ENCODE assay signal across 15 cellular contexts in genomic region chr12:110545812-110546211, GRCh38. TPM values are rescaled to one million over a fixed set of nuclear protein-coding genes. Genes with fewer than 3 reads are reported as not detected.
DNase-seq lines count a peak whose midpoint lies in the region; ATAC-seq and TF ChIP-seq lines count a peak whose summit lies in the region.
"Had no signal": no experiment of that assay in that cellular context is flagged by ENCODE, and none has a peak within 500 bp of the region (broad histone marks: within the 10 kb centered on the region; RNA-seq: fewer than 3 reads in every experiment).

No MANE protein-coding gene starts in this region.

- no peaks in the 10 kb centered on the region for H3K27me3 ChIP-seq in cardiac muscle cell
- H3K27me3 ChIP-seq in right cardiac atrium (ENCODE audit: control insufficient read depth, insufficient read depth), result no peaks in the 10 kb centered on the region
- no peaks in the 10 kb centered on the region for H3K27me3 ChIP-seq in suprapubic skin
- H3K27me3 ChIP-seq: MG63, tibial artery had no signal

- TF ChIP-seq EP300 in suprapubic skin (IDR thresholded peaks at IDR 0.05), result no peak

- ATAC-seq in Right ventricle myocardium inferior (no peak), right cardiac atrium (no peak), HG03565 (IDR thresholded peaks at IDR 0.05; ENCODE audit: unreplicated experiment) (no peak)
- ATAC-seq in activated naive CD8-positive, alpha-beta T cell treated with anti-CD3 and anti-CD28 coated beads, Interleukin-2, amount 50 U/mL, for 24 hours, result no peak

- WGBS in right cardiac atrium, result 86% methylated on average over 10 of the region's 10 CpGs
- 83% methylated on average over 10 of the region's 10 CpGs for WGBS in suprapubic skin

- H3K9me3 Mint-ChIP-seq in activated naive CD8-positive, alpha-beta T cell treated with anti-CD3 and anti-CD28 coated beads, Interleukin-2, amount 50 U/mL, for 24 hours, result no peaks in the 10 kb centered on the region
- H3K9me3 Mint-ChIP-seq in T-helper 2 cell treated with Interferon-gamma antibody and Interleukin-4, amounts not matched to agents 5 μg/mL and 100 μg/mL, for 36 hours, result no peaks in the 10 kb centered on the region

- H3K4me3 ChIP-seq in cardiac muscle cell, result no peak overlapping the region
- no peak overlapping the region for H3K4me3 ChIP-seq in right cardiac atrium (ENCODE audit: low read length)
- H3K4me3 ChIP-seq in suprapubic skin, result no peak overlapping the region
- H3K4me3 ChIP-seq: MG63, tibial artery had no signal

- H3K9me3 ChIP-seq in cardiac muscle cell (ENCODE audit: low read depth) (no peaks in the 10 kb centered on the region), right cardiac atrium (ENCODE audit: control insufficient read depth, low read length) (no peaks in the 10 kb centered on the region), suprapubic skin (no peaks in the 10 kb centered on the region)
- H3K9me3 ChIP-seq: MG63, tibial artery had no signal

- no peaks in the 10 kb centered on the region for H3K27me3 Mint-ChIP-seq in activated naive CD8-positive, alpha-beta T cell treated with anti-CD3 and anti-CD28 coated beads, Interleukin-2, amount 50 U/mL, for 24 hours
- no peaks in the 10 kb centered on the region for H3K27me3 Mint-ChIP-seq in T-helper 2 cell treated with Interferon-gamma antibody and Interleukin-4, amounts not matched to agents 5 μg/mL and 100 μg/mL, for 36 hours (ENCODE audit: low read depth)

- peaks cover 45% of the 10 kb centered on the region for H3K36me3 Mint-ChIP-seq in activated naive CD8-positive, alpha-beta T cell treated with anti-CD3 and anti-CD28 coated beads, Interleukin-2, amount 50 U/mL, for 24 hours (ENCODE audit: low read depth)
- peaks cover 38% of the 10 kb centered on the region for H3K36me3 Mint-ChIP-seq in T-helper 2 cell treated with Interferon-gamma antibody and Interleukin-4, amounts not matched to agents 5 μg/mL and 100 μg/mL, for 36 hours (ENCODE audit: low read depth)

- TF ChIP-seq CTCF in cardiac muscle cell (IDR thresholded peaks at IDR 0.05; ENCODE audit: low read depth, low read length) (no peak), suprapubic skin (IDR thresholded peaks at IDR 0.05) (no peak)

- H3K36me3 ChIP-seq in cardiac muscle cell, result peaks cover 3% of the 10 kb centered on the region
- H3K36me3 ChIP-seq in suprapubic skin, result peaks cover 6% of the 10 kb centered on the region

- H3K4me1 ChIP-seq in cardiac muscle cell (ENCODE audit: low read depth) (peaks cover 43% of the 10 kb centered on the region), right cardiac atrium (ENCODE audit: control insufficient read depth, insufficient read depth, low read length) (peaks cover 14% of the 10 kb centered on the region), suprapubic skin (peaks cover 73% of the 10 kb centered on the region)

- no peak for TF ChIP-seq POLR2A in suprapubic skin (IDR thresholded peaks at IDR 0.05)

- intact Hi-C loops in Right ventricle myocardium inferior (cut with DNase I) (no loop called here), right cardiac atrium (cut with DNase I) (loop anchor here in 1 of 4 donors (5.0 kb wide), 1 partner anchor 36 kb away; the partner anchor contains the start of gene PPTC7)

- DNase-seq in cardiac muscle cell (ENCODE audit: low read depth in 1 of 2, low spot score in 1 of 2), result no peak
- DNase-seq in Right ventricle myocardium inferior (ENCODE audit: missing footprints), result no peak
- no peak for DNase-seq in activated naive CD8-positive, alpha-beta T cell treated with anti-CD3 and anti-CD28 coated beads, Interleukin-2, amount 50 U/mL, for 24 hours
- no peak for DNase-seq in right cardiac atrium
- no peak for DNase-seq in suprapubic skin (ENCODE audit: low spot score in 2 of 2)
- DNase-seq in effector CD4-positive, alpha-beta T cell, result no peak
- no peak for DNase-seq in T-helper 2 cell treated with Interferon-gamma antibody and Interleukin-4, amounts not matched to agents 5 μg/mL and 100 μg/mL, for 36 hours (ENCODE audit: low spot score)
- DNase-seq: activated CD4-positive, CD25-positive, alpha-beta regulatory T cell; activated gamma-delta T cell; head of caudate nucleus; midbrain; NCI-H2227 treated with DMSO at 0.1 percent for 48 hours; tibial artery had no signal

- peaks cover 55% of the 10 kb centered on the region for H3K4me1 Mint-ChIP-seq in activated naive CD8-positive, alpha-beta T cell treated with anti-CD3 and anti-CD28 coated beads, Interleukin-2, amount 50 U/mL, for 24 hours
- peaks cover 36% of the 10 kb centered on the region for H3K4me1 Mint-ChIP-seq in T-helper 2 cell treated with Interferon-gamma antibody and Interleukin-4, amounts not matched to agents 5 μg/mL and 100 μg/mL, for 36 hours (ENCODE audit: low read depth)

- H3K27ac ChIP-seq in cardiac muscle cell (peak overlapping the region; percentile 49), right cardiac atrium (ENCODE audit: low read length) (peak overlapping the region; percentile 47), suprapubic skin (peak overlapping the region; percentile 86)

- no peak overlapping the region for H3K4me3 Mint-ChIP-seq in activated naive CD8-positive, alpha-beta T cell treated with anti-CD3 and anti-CD28 coated beads, Interleukin-2, amount 50 U/mL, for 24 hours
- no peak overlapping the region for H3K4me3 Mint-ChIP-seq in T-helper 2 cell treated with Interferon-gamma antibody and Interleukin-4, amounts not matched to agents 5 μg/mL and 100 μg/mL, for 36 hours

- H3K27ac Mint-ChIP-seq in activated naive CD8-positive, alpha-beta T cell treated with anti-CD3 and anti-CD28 coated beads, Interleukin-2, amount 50 U/mL, for 24 hours, result peak overlapping the region; percentile 47
- H3K27ac Mint-ChIP-seq in T-helper 2 cell treated with Interferon-gamma antibody and Interleukin-4, amounts not matched to agents 5 μg/mL and 100 μg/mL, for 36 hours, result no peak overlapping the region

RNA-seq across cellular contexts. Expression of gene PPTC7, which starts 37.3 kb away (rescaled TPM):
- total RNA-seq in cardiac muscle cell, result 15.3 and 21.7 TPM in 2 replicates
- polyA plus RNA-seq in cardiac muscle cell, result 16.3 and 24.8 TPM in 2 replicates
- total RNA-seq in Right ventricle myocardium inferior, result 99.2 TPM
- 10 to 100 TPM; 46.6 to 82.8 (median 56.6) TPM for total RNA-seq in right cardiac atrium
- 31.5 TPM for polyA plus RNA-seq in right cardiac atrium
- 10 to 100 TPM; 24.6 to 36.6 (median 29.1) TPM for total RNA-seq in suprapubic skin

RNA-seq across cellular contexts. Expression of gene RAD9B, which starts 43.7 kb away (rescaled TPM):
- total RNA-seq in cardiac muscle cell, result 0.21 and 1.1 TPM in 2 replicates
- polyA plus RNA-seq in cardiac muscle cell, result 1.5 and 2.3 TPM in 2 replicates
- 1.1 TPM for total RNA-seq in Right ventricle myocardium inferior
- 1 to 10 TPM in 3 of 4 donors, under 1 TPM in 1; 0.82 to 3.8 (median 1.8) TPM for total RNA-seq in right cardiac atrium
- 0.36 TPM for polyA plus RNA-seq in right cardiac atrium
- under 1 TPM in 3 of 4 donors, not detected in 1; 0.19 to 0.47 (median 0.40) TPM for total RNA-seq in suprapubic skin

RNA-seq across cellular contexts. Expression of gene VPS29, which starts 43.9 kb away (rescaled TPM):
- 57.7 and 70.1 TPM in 2 replicates for total RNA-seq in cardiac muscle cell
- polyA plus RNA-seq in cardiac muscle cell, result 170 and 179 TPM in 2 replicates
- 106 TPM for total RNA-seq in Right ventricle myocardium inferior
- total RNA-seq in right cardiac atrium, result 100 to 1,000 TPM in 1 of 4 donors, 10 to 100 TPM in 3; 74.3 to 107 (median 85.0) TPM
- 151 TPM for polyA plus RNA-seq in right cardiac atrium
- total RNA-seq in suprapubic skin, result 10 to 100 TPM; 72.2 to 96.1 (median 83.1) TPM
